In the genomic region with DNA sequence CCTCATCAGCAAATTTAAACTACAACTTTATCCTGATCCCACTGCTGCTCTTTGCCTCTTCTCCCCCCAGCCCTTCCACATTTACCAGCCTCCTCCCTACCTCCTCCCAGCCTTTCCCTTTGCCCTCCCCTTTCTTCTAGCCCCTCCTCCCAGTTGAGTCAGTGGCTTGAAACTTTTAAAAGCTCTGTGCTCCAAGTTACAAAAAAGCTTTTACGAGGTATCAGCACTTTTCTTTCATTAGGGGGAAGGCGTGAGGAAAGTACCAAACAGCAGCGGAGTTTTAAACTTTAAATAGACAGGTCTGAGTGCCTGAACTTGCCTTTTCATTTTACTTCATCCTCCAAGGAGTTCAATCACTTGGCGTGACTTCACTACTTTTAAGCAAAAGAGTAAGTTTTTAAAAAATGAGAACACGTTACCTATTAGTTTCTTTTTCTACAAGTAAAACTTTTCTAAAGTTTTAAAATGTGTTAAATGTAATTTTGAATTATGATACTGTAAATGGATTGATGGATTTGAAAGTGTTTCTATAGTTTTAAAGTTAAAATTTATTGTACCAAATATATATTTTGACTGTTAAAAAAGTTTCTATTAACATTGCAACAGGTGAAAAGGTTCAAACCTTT, we compare ENCODE assay signal across 8 cellular contexts. TPM values are rescaled to one million over a fixed set of nuclear protein-coding genes. Genes with fewer than 3 reads are reported as not detected.
DNase-seq lines count a peak whose midpoint lies in the region; ATAC-seq and TF ChIP-seq lines count a peak whose summit lies in the region.

A gene (plus strand): TSS at position 203 of the 626 bp plus-strand sequence. CDS start 11,202 bp downstream, outside the sequence.

- H3K36me3 ChIP-seq in RWPE2 (ENCODE audit: low read depth) (no peaks in the 10 kb centered on the region), mesodermal cell (ENCODE audit: control insufficient read depth, insufficient read depth, low read length) (peaks cover 1% of the 10 kb centered on the region), transverse colon (no peaks in the 10 kb centered on the region)

- peaks cover 9% of the 10 kb centered on the region for H3K4me1 ChIP-seq in RWPE2 (ENCODE audit: insufficient read depth, poor library complexity, severe bottlenecking)
- peaks cover 16% of the 10 kb centered on the region for H3K4me1 ChIP-seq in mesodermal cell (ENCODE audit: control insufficient read depth, insufficient read depth, low read length, poor library complexity, severe bottlenecking)
- peaks cover 0 to 14% (median 6%) of the 10 kb centered on the region in 4 donors for H3K4me1 ChIP-seq in transverse colon

- no peak for TF ChIP-seq EP300 in transverse colon (IDR thresholded peaks at IDR 0.05; ENCODE audit: low read depth)

- TF ChIP-seq CTCF in RWPE2 (IDR thresholded peaks at IDR 0.05; ENCODE audit: poor library complexity, severe bottlenecking) (no peak), epithelial cell of esophagus (IDR thresholded peaks at IDR 0.05; ENCODE audit: insufficient read depth, low read depth, low read length, missing control alignments) (no peak), transverse colon (IDR thresholded peaks at IDR 0.05) (no peak)

- DNase-seq in EL, result peak; percentile 89
- DNase-seq in RWPE2 (ENCODE audit: low spot score), result no peak
- peak; percentile 87 for DNase-seq in epithelial cell of esophagus (ENCODE audit: low read depth)
- peak; percentile 12 for DNase-seq in transverse colon
- DNase-seq in NCI-H1092 (lab: John Stamatoyannopoulos, UW), result no peak
- no peak for DNase-seq in NCI-H1694 treated with DMSO at 0.1 percent for 48 hours (lab: John Stamatoyannopoulos, UW)
- DNase-seq in NCI-H510A (lab: John Stamatoyannopoulos, UW), result no peak

- intact Hi-C loops in transverse colon (cut with DNase I; ENCODE audit: low total_unique reads), result no loop called here

- ATAC-seq in RWPE2 (ENCODE audit: low read depth), result peak; percentile 52

- in situ Hi-C loops in transverse colon (cut with MboI; ENCODE audit: low pct_ligation_motif_present in 1 of 4, low pct_unique_long_range_greater_than_20kb in 1 of 4, low sequenced_read_pairs in 3 of 4), result loop anchor here in 3 of 4 donors (25.0 kb wide), 1 partner anchor 602 kb away; no protein-coding TSS in a partner anchor

- H3K27me3 ChIP-seq in RWPE2 (ENCODE audit: insufficient read depth, poor library complexity, severe bottlenecking), result no peaks in the 10 kb centered on the region
- peaks cover 56% of the 10 kb centered on the region for H3K27me3 ChIP-seq in transverse colon

- peak within 1 kb of the TSS; percentile 39 for H3K4me3 ChIP-seq in RWPE2 (ENCODE audit: severe bottlenecking)
- H3K4me3 ChIP-seq in epithelial cell of esophagus (ENCODE audit: low read length), result peak within 1 kb of the TSS; percentile 90
- H3K4me3 ChIP-seq in mesodermal cell (ENCODE audit: extremely low read depth, insufficient read depth, low read length, poor library complexity, severe bottlenecking), result peak within 1 kb of the TSS; percentile 74
- peak within 1 kb of the TSS in 3 of 4 donors; percentile 31 to 55 (median 38) for H3K4me3 ChIP-seq in transverse colon

- peak; percentile 30 for TF ChIP-seq POLR2A in transverse colon (IDR thresholded peaks at IDR 0.05)

- H3K9me3 ChIP-seq in RWPE2 (ENCODE audit: severe bottlenecking) (no peaks in the 10 kb centered on the region), mesodermal cell (ENCODE audit: control insufficient read depth, low read length) (no peaks in the 10 kb centered on the region), transverse colon (no peaks in the 10 kb centered on the region)

- peak within 1 kb of the TSS; percentile 66 for H3K27ac ChIP-seq in RWPE2 (ENCODE audit: poor library complexity, severe bottlenecking)
- peak within 1 kb of the TSS; percentile 92 for H3K27ac ChIP-seq in mesodermal cell (ENCODE audit: low read depth, low read length, severe bottlenecking)
- H3K27ac ChIP-seq in transverse colon, result peak within 1 kb of the TSS; percentile 39 to 74 (median 62)

- WGBS in mesodermal cell (ENCODE audit: insufficient coverage in 2 of 2), 2 experiments, result 10% methylated on average over 2 of the region's 5 CpGs; no CpG with 5 or more reads in 1 of the 2 experiments
- 54 to 55% methylated on average over 5 of the region's 5 CpGs for WGBS in transverse colon (ENCODE audit: low coverage in 1 of 2), 2 donors

RNA-seq across cellular contexts. Expression of the gene that starts here (rescaled TPM):
- 440 TPM for polyA plus RNA-seq in mesodermal cell (2013, experiment 1 of 2)
- polyA plus RNA-seq in mesodermal cell (2013, experiment 2 of 2), result 501 TPM
- total RNA-seq in transverse colon, result 10 to 100 TPM in 2 of 4 donors, 1 to 10 TPM in 2; 3.5 to 12.2 (median 7.8) TPM

Comparison
In these comparisons a context has a peak if more than half of its experiments do, and no peak if none do; other contexts are left out.
1. DNase-seq: peak in EL (single experiment), epithelial cell of esophagus (single experiment) and transverse colon (single experiment); none in RWPE2 (single experiment), NCI-H1092 (single experiment), NCI-H1694 treated with DMSO at 0.1 percent for 48 hours (single experiment) and NCI-H510A (single experiment).
2. H3K4me3 ChIP-seq: peak in every context shown above with its lines; median percentile 90 in epithelial cell of esophagus; 74 in mesodermal cell; 39 in RWPE2; 38 in transverse colon.
3. Peak in every context shown above with its lines, with median percentiles within 50 percentile points of each other: H3K27ac ChIP-seq.